9 cellular contexts compared by ENCODE assay signal in genomic region chr16:57268804-57269800, GRCh38. TPM values are rescaled to one million over a fixed set of nuclear protein-coding genes. Genes with fewer than 3 reads are reported as not detected.
A peak's percentile ranks its signal among the peaks of the same experiment; 100 is the strongest.
DNase-seq lines count a peak whose midpoint lies in the region; ATAC-seq, FAIRE-seq and TF ChIP-seq lines count a peak whose summit lies in the region.
"Had no signal": no experiment of that assay in that cellular context is flagged by ENCODE, and none has a peak within 500 bp of the region (broad histone marks: within the 10 kb centered on the region; RNA-seq: fewer than 3 reads in every experiment).

No MANE protein-coding gene starts in this region.

- H3K36me3 ChIP-seq in SK-N-SH (replicated peaks in 1 of 2; ENCODE audit: control insufficient read depth in 1 of 2, insufficient read depth in 2 of 2, low read length in 1 of 2) (no peaks in the 10 kb centered on the region), GM12878 (ENCODE audit: control insufficient read depth in 2 of 2, insufficient read depth in 2 of 2, low read length in 1 of 2) (no peaks in the 10 kb centered on the region)

- TF ChIP-seq CTCF in SK-N-SH (IDR thresholded peaks at IDR 0.05) (no peak), GM12878 (IDR thresholded peaks at IDR 0.05 in 2 of 3, conservative IDR thresholded peaks at IDR 0.05 in 1 of 3; ENCODE audit: control insufficient read depth in 2 of 3, extremely low read depth in 1 of 3, insufficient read depth in 1 of 3, low read depth in 3 of 3, low read length in 3 of 3) (no peak)

- H3K9me3 ChIP-seq in SK-N-SH (no peaks in the 10 kb centered on the region), GM12878 (replicated peaks; ENCODE audit: control insufficient read depth, insufficient read depth, low read length) (no peaks in the 10 kb centered on the region)

- H3K4me1 ChIP-seq in SK-N-SH (ENCODE audit: control insufficient read depth in 1 of 2, insufficient read depth in 2 of 2, low read depth in 1 of 2, low read length in 1 of 2), result peaks cover 0 to 32% of the 10 kb centered on the region in 2 experiments; a peak in 2 of 4 replicates
- H3K4me1 ChIP-seq in GM12878 (ENCODE audit: control insufficient read depth, insufficient read depth, low read length), result no peaks in the 10 kb centered on the region

- no peak for TF ChIP-seq RAD21 in SK-N-SH (IDR thresholded peaks at IDR 0.05; ENCODE audit: low read length)
- no peak for TF ChIP-seq RAD21 in GM12878 (IDR thresholded peaks at IDR 0.05; ENCODE audit: insufficient read depth, low read depth, low read length)

- BruUV-seq in GM12878 (replicated peaks; lab: Mats Ljungman, UMichigan), result no TSS peak

- H3K9ac ChIP-seq in SK-N-SH, result no peak overlapping the region
- H3K9ac ChIP-seq in GM12878 (ENCODE audit: control insufficient read depth, insufficient read depth, low read length), result no peak overlapping the region

- RAD21 ChIA-PET in GM12878 (lab: Charles Lee; ENCODE audit: unreplicated experiment), result no interaction called here

- no peaks in the 10 kb centered on the region for H3K36me3 Mint-ChIP-seq in stimulated activated effector memory CD8-positive, alpha-beta T cell treated with anti-CD3 and anti-CD28 coated beads, Interleukin-12 subunit alpha, Interleukin-12 subunit beta, amount 100 ng/mL, for 72 hours

- no peaks in the 10 kb centered on the region for H4K20me1 ChIP-seq in SK-N-SH (ENCODE audit: insufficient read depth)
- no peaks in the 10 kb centered on the region for H4K20me1 ChIP-seq in GM12878 (ENCODE audit: control insufficient read depth, insufficient read depth)

- H3K4me2 ChIP-seq in SK-N-SH (no peak overlapping the region), GM12878 (ENCODE audit: control insufficient read depth, insufficient read depth) (no peak overlapping the region)

- POLR2A ChIA-PET in SK-N-SH (lab: Yijun Ruan, JAX), result no interaction called here
- POLR2A ChIA-PET in GM12878 (lab: Charles Lee), result interaction anchor here (0.6 kb wide), 2 partner anchors 13 to 47 kb away, joined by 3 to 4 read pairs; no protein-coding TSS in a partner anchor

- no peaks in the 10 kb centered on the region for H3F3A ChIP-seq in SK-N-SH (replicated peaks; ENCODE audit: insufficient read depth)

- CTCF ChIA-PET in SK-N-SH (lab: Yijun Ruan, JAX), result no interaction called here
- CTCF ChIA-PET in GM12878 (lab: Yijun Ruan, JAX), result no interaction called here

- ATAC-seq in SK-N-SH treated with all-trans-retinoic acid at 6 μM for 48 hours (no peak), GM12878 (peak; percentile 30), GM21723 (IDR thresholded peaks at IDR 0.05; ENCODE audit: unreplicated experiment) (no peak), HG02610 (IDR thresholded peaks at IDR 0.05; ENCODE audit: unreplicated experiment) (no peak)
- no peak for ATAC-seq in stimulated activated effector memory CD8-positive, alpha-beta T cell treated with anti-CD3 and anti-CD28 coated beads, Interleukin-12 subunit alpha, Interleukin-12 subunit beta, amount 100 ng/mL, for 72 hours

- H3K27ac Mint-ChIP-seq in stimulated activated effector memory CD8-positive, alpha-beta T cell treated with anti-CD3 and anti-CD28 coated beads, Interleukin-12 subunit alpha, Interleukin-12 subunit beta, amount 100 ng/mL, for 72 hours, result no peak overlapping the region

- peak; percentile 73 for DNase-seq in SK-N-SH
- no peak for DNase-seq in GM12878 (ENCODE audit: low read depth, low spot score)
- DNase-seq in left kidney (ENCODE audit: low read depth, low spot score), result peak; percentile 25
- DNase-seq in stimulated activated effector memory CD8-positive, alpha-beta T cell treated with anti-CD3 and anti-CD28 coated beads, Interleukin-12 subunit alpha, Interleukin-12 subunit beta, amount 100 ng/mL, for 72 hours (ENCODE audit: low spot score in 2 of 2), result no peak

- in situ Hi-C loops in GM12878 (cut with MboI), result no loop called here

- no peaks in the 10 kb centered on the region for H3K9me3 Mint-ChIP-seq in stimulated activated effector memory CD8-positive, alpha-beta T cell treated with anti-CD3 and anti-CD28 coated beads, Interleukin-12 subunit alpha, Interleukin-12 subunit beta, amount 100 ng/mL, for 72 hours

- TF ChIP-seq EP300 in SK-N-SH (IDR thresholded peaks at IDR 0.05; ENCODE audit: borderline replicate concordance in 1 of 2, low read depth in 1 of 2, low read length in 1 of 2) (no peak), GM12878 (IDR thresholded peaks at IDR 0.05; ENCODE audit: borderline replicate concordance in 1 of 2, control insufficient read depth in 1 of 2, low read depth in 2 of 2, low read length in 2 of 2) (no peak)

- no peak for TF ChIP-seq POLR2A in GM12878 (IDR thresholded peaks at IDR 0.05; ENCODE audit: low read depth, low read length)

- H3K79me2 ChIP-seq in SK-N-SH (ENCODE audit: insufficient read depth) (no peaks in the 10 kb centered on the region), GM12878 (ENCODE audit: control insufficient read depth, insufficient read depth, low read length) (no peaks in the 10 kb centered on the region)

- FAIRE-seq in GM12878 (lab: Jason Lieb, UNC), result no peak

- H3K27ac ChIP-seq in SK-N-SH (ENCODE audit: low read depth in 2 of 2, low read length in 1 of 2) (no peak overlapping the region), GM12878 (ENCODE audit: control insufficient read depth, insufficient read depth) (no peak overlapping the region), temporal lobe (ENCODE audit: low read depth, low read length) (peak overlapping the region; percentile 97)
- H3K27ac ChIP-seq: 22Rv1 had no signal

- H2AFZ ChIP-seq in SK-N-SH (ENCODE audit: low read depth) (no peak overlapping the region), GM12878 (ENCODE audit: control insufficient read depth, low read depth, low read length) (no peak overlapping the region; the same call in 1 of the 2 replicates)

- H3K4me3 ChIP-seq in SK-N-SH (ENCODE audit: low read depth in 2 of 2, low read length in 1 of 2), result no peak overlapping the region
- H3K4me3 ChIP-seq in GM12878, result no peak overlapping the region

- no peaks in the 10 kb centered on the region for H3K9me2 ChIP-seq in SK-N-SH

- no peaks in the 10 kb centered on the region for H3K27me3 ChIP-seq in SK-N-SH (ENCODE audit: insufficient read depth)
- no peaks in the 10 kb centered on the region for H3K27me3 ChIP-seq in GM12878 (replicated peaks in 1 of 2; ENCODE audit: control insufficient read depth in 2 of 2, insufficient read depth in 2 of 2, low read length in 1 of 2)

- intact Hi-C loops in GM12878 (cut with micrococcal nuclease; ENCODE audit: unreplicated experiment), result no loop called here

- SMC1A ChIA-PET in GM12878 (lab: Charles Lee; ENCODE audit: uncharacterized antibody, unreplicated experiment), result interaction anchor here (0.8 to 1.3 kb wide), 3 partner anchors 9 to 49 kb away, joined by 3 to 6 read pairs (median 3); partner anchors contain the start of gene ARL2BP

- no peak overlapping the region for H3K4me3 Mint-ChIP-seq in stimulated activated effector memory CD8-positive, alpha-beta T cell treated with anti-CD3 and anti-CD28 coated beads, Interleukin-12 subunit alpha, Interleukin-12 subunit beta, amount 100 ng/mL, for 72 hours

- H3K4me1 Mint-ChIP-seq in stimulated activated effector memory CD8-positive, alpha-beta T cell treated with anti-CD3 and anti-CD28 coated beads, Interleukin-12 subunit alpha, Interleukin-12 subunit beta, amount 100 ng/mL, for 72 hours, result peaks cover 13% of the 10 kb centered on the region

- WGBS in SK-N-SH (ENCODE audit: low lambda C conversion rate), result 78% methylated on average over 10 of the region's 14 CpGs
- 31% methylated on average over 13 of the region's 14 CpGs for WGBS in GM12878 (ENCODE audit: insufficient coverage, insufficient replicate concordance, low lambda C conversion rate, missing lambda C conversion rate)

RNA-seq across cellular contexts. Expression of gene PLLP, which starts 15.4 kb away (rescaled TPM):
- polyA plus RNA-seq in SK-N-SH (2012; rRNA removed) (0.86 and 1.3 TPM in 2 replicates), GM12878 (2011; rRNA removed) (4.5 and 5.8 TPM in 2 replicates), GM12878 (2014; fragmentation: Illumina TruSeq; extraction: Trizol) (0.44 and 0.54 TPM in 2 replicates), GM12878 (2014; fragmentation: Nextera tagmentation; extraction: Ambion mirVana) (under 1 TPM; 0.23 to 0.49 TPM), GM12878 (2014; rRNA removed) (1.2 TPM in 2 replicates), GM12878 (2016; fragmentation: Nextera tagmentation; extraction: Ambion mirVana) (under 1 TPM; 0.21 to 0.88 TPM)
- polyA plus RNA-seq in SK-N-SH (2012; cell fraction: cytosol; rRNA removed), result 0.75 and 0.81 TPM in 2 replicates
- polyA plus RNA-seq in SK-N-SH (2012; cell fraction: nucleus; rRNA removed), result 0.31 and 0.58 TPM in 2 replicates
- 1.3 and 1.8 TPM in 2 replicates for total RNA-seq in GM12878 (2013; cell fraction: nucleolus; rRNA removed)
- total RNA-seq in GM12878 (2014; rRNA removed) (0.65 and 0.79 TPM in 2 replicates), GM12878 (2014; rRNA removed; fragmentation: Illumina TruSeq; extraction: Trizol) (0.27 and 0.28 TPM in 2 replicates), GM12878 (2021) (0.77 and 1.3 TPM in 2 replicates), temporal lobe (1.5 TPM)
- 0.75 TPM for polyA plus RNA-seq in GM12878 (2011; ENCODE audit: low read depth)
- polyA plus RNA-seq in GM12878 (2011; cell fraction: cytosol; rRNA removed), result 7.2 and 8.2 TPM in 2 replicates
- 2.8 and 4.8 TPM in 2 replicates for polyA plus RNA-seq in GM12878 (2011; cell fraction: nucleus; rRNA removed)
- 1.2 and 1.4 TPM in 2 replicates for polyA plus RNA-seq in GM12878 (2012)
- polyA minus RNA-seq in GM12878 (2011; rRNA and poly(A)+ RNA removed), result 2.9 and 3.6 TPM in 2 replicates
- polyA minus RNA-seq in GM12878 (2011; cell fraction: cytosol; rRNA and poly(A)+ RNA removed), result 0.94 and 1.6 TPM in 2 replicates
- 1.1 and 1.6 TPM in 2 replicates for polyA minus RNA-seq in GM12878 (2011; cell fraction: nucleus; rRNA and poly(A)+ RNA removed)

RNA-seq across cellular contexts. Expression of gene ARL2BP, which starts 24.0 kb away (rescaled TPM):
- 61.8 and 70.3 TPM in 2 replicates for polyA plus RNA-seq in SK-N-SH (2012; rRNA removed)
- 75.9 and 83.6 TPM in 2 replicates for polyA plus RNA-seq in SK-N-SH (2012; cell fraction: cytosol; rRNA removed)
- polyA plus RNA-seq in SK-N-SH (2012; cell fraction: nucleus; rRNA removed), result 20.8 and 24.7 TPM in 2 replicates
- total RNA-seq in GM12878 (2013; cell fraction: nucleolus; rRNA removed), result 9.4 and 9.6 TPM in 2 replicates
- total RNA-seq in GM12878 (2014; rRNA removed), result 30.9 and 35.8 TPM in 2 replicates
- 26.3 and 27.4 TPM in 2 replicates for total RNA-seq in GM12878 (2014; rRNA removed; fragmentation: Illumina TruSeq; extraction: Trizol)
- 25.5 and 28.5 TPM in 2 replicates for total RNA-seq in GM12878 (2021)
- polyA plus RNA-seq in GM12878 (2011; ENCODE audit: low read depth), result 17.5 TPM
- polyA plus RNA-seq in GM12878 (2011; rRNA removed), result 51.1 and 56.6 TPM in 2 replicates
- 35.3 and 41.2 TPM in 2 replicates for polyA plus RNA-seq in GM12878 (2011; cell fraction: cytosol; rRNA removed)
- polyA plus RNA-seq in GM12878 (2011; cell fraction: nucleus; rRNA removed), result 17.4 and 18.8 TPM in 2 replicates
- 19.1 and 21.0 TPM in 2 replicates for polyA plus RNA-seq in GM12878 (2012)
- polyA plus RNA-seq in GM12878 (2014; fragmentation: Illumina TruSeq; extraction: Trizol), result 33.6 and 35.5 TPM in 2 replicates
- polyA plus RNA-seq in GM12878 (2014; fragmentation: Nextera tagmentation; extraction: Ambion mirVana), result 10 to 100 TPM; 12.5 to 20.5 TPM
- polyA plus RNA-seq in GM12878 (2014; rRNA removed), result 21.7 and 23.9 TPM in 2 replicates
- 10 to 100 TPM; 44.2 to 50.9 TPM for polyA plus RNA-seq in GM12878 (2016; fragmentation: Nextera tagmentation; extraction: Ambion mirVana)
- 24.3 and 31.6 TPM in 2 replicates for polyA minus RNA-seq in GM12878 (2011; rRNA and poly(A)+ RNA removed)
- 12.7 and 22.0 TPM in 2 replicates for polyA minus RNA-seq in GM12878 (2011; cell fraction: cytosol; rRNA and poly(A)+ RNA removed)
- 5.2 and 6.2 TPM in 2 replicates for polyA minus RNA-seq in GM12878 (2011; cell fraction: nucleus; rRNA and poly(A)+ RNA removed)
- total RNA-seq in temporal lobe, result 40.3 TPM

Comparison
In these comparisons a context has a peak if more than half of its experiments do, and no peak if none do; other contexts are left out.
1. DNase-seq: peak in SK-N-SH (single experiment) and left kidney (single experiment); none in GM12878 (single experiment) and stimulated activated effector memory CD8-positive, alpha-beta T cell treated with anti-CD3 and anti-CD28 coated beads, Interleukin-12 subunit alpha, Interleukin-12 subunit beta, amount 100 ng/mL, for 72 hours (0 of 2).